2 cellular contexts compared by ENCODE assay signal in the genomic region with DNA sequence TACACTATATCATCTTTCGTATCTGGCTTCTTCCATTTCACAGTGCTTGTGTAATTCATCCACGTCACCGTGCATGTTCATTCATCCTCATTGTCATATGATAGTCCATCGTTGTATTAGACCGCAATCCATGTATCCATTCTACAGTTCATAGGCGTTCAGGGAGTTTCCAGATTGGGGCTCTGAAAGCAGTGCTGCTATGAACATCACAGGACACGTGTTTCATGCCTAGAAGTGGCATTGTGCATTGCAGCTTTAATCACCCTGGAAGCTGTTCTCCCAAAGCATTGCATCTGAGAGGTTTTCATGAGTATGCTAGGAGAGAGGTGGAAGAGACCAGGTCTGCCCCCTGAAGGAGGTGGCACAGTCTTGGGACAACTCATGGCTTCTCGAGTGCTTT.
TF ChIP-seq lines count a peak whose summit lies in the region.

No MANE protein-coding gene starts in this region.

TF ChIP-seq in HepG2, 621 proteins besides CTCF, POLR2A, EP300 and RAD21:
- TF ChIP-seq ZNF317 (CRISPR knock-in tag; IDR thresholded peaks at IDR 0.05) (no peak), CREB1 (IDR thresholded peaks at IDR 0.05) (peak; percentile 58), CREB1 (CRISPR knock-in tag; IDR thresholded peaks at IDR 0.05) (no peak)

TF ChIP-seq in H1, 55 proteins besides CTCF, POLR2A, EP300 and RAD21:
- TF ChIP-seq SUZ12 (IDR thresholded peaks at IDR 0.05; ENCODE audit: low read length) (no peak), JUN (IDR thresholded peaks at IDR 0.05; ENCODE audit: low read depth, low read length) (no peak), TEAD4 (IDR thresholded peaks at IDR 0.05; ENCODE audit: low read depth, low read length) (no peak), ASH2L (IDR thresholded peaks at IDR 0.05; ENCODE audit: low read length) (no peak), RXRA (IDR thresholded peaks at IDR 0.05; ENCODE audit: insufficient read depth, low read depth, low read length) (no peak), CEBPB (IDR thresholded peaks at IDR 0.05; ENCODE audit: low read depth, low read length) (no peak), PHF8 (conservative IDR thresholded peaks at IDR 0.05; ENCODE audit: low read depth, low read length) (no peak), RNF2 (IDR thresholded peaks at IDR 0.05; ENCODE audit: borderline replicate concordance, low read depth, low read length, missing control alignments, poor library complexity, severe bottlenecking) (no peak), KDM5A (IDR thresholded peaks at IDR 0.05; ENCODE audit: low read length) (no peak), NRF1 (IDR thresholded peaks at IDR 0.05; ENCODE audit: low read depth, low read length) (no peak), CHD1 (IDR thresholded peaks at IDR 0.05; ENCODE audit: low read depth, low read length) (no peak), POU5F1 (IDR thresholded peaks at IDR 0.05; ENCODE audit: low read depth, low read length) (no peak), JUND (IDR thresholded peaks at IDR 0.05; ENCODE audit: low read length) (no peak), TAF1 (IDR thresholded peaks at IDR 0.05; ENCODE audit: low read depth, low read length) (no peak), SIN3A (conservative IDR thresholded peaks at IDR 0.05 in 1 of 2, IDR thresholded peaks at IDR 0.05 in 1 of 2; ENCODE audit: low read depth in 1 of 2, low read length in 2 of 2) (no peak), SIX5 (IDR thresholded peaks at IDR 0.05; ENCODE audit: low read depth, low read length) (no peak), NANOG (IDR thresholded peaks at IDR 0.05; ENCODE audit: insufficient read depth, low read depth, low read length, poor library complexity, severe bottlenecking) (no peak), CBX8 (IDR thresholded peaks at IDR 0.05; ENCODE audit: borderline replicate concordance, low read depth, low read length) (no peak), EZH2 (IDR thresholded peaks at IDR 0.05; ENCODE audit: low read depth, low read length, severe bottlenecking) (no peak)
- TF ChIP-seq, protein P1, sequence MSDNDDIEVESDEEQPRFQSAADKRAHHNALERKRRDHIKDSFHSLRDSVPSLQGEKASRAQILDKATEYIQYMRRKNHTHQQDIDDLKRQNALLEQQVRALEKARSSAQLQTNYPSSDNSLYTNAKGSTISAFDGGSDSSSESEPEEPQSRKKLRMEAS (IDR thresholded peaks at IDR 0.05): no peak
